ENCODE assay signal across 10 cellular contexts in the genomic region with DNA sequence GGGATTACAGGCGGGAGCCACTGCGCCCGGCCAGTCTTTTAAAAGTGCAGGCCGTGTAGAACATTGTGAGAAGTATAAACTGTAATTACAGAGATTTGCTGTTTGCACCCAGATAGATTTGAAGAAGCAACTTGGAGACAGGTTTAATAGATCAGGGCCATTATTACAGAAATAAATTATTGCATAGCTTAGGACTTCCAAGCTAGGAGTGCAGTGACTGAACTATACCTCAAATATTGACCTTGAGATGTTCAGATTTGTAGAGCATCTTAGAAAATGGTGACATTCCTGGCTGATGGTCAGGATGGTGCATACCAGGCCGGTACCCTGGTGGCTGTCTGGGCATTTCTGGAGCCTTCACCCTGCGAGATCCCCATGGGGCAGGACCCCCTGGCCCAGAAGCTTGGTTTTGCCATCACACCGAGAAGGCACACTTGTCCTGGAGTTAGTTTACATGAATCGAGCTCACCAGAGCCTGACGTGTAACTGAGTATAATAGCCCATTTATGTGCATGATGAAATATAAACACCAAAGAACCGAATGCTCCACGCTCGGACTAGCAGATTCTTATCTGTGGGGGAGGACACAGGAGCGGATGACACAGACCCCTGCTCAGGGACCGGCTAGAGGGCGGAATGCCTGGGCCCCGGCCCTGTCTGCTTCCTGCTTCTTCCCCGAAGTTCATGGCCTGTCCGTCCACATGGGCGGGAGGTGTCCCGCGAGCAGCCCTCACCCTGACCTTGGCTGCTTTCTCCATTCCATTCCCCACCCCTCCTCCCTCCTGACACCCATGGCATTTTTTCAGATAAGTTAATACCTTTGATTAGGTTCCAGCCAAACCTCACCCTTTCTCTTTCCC. TPM values are rescaled to one million over a fixed set of nuclear protein-coding genes. Genes with fewer than 3 reads are reported as not detected.
DNase-seq lines count a peak whose midpoint lies in the region; ATAC-seq, FAIRE-seq and TF ChIP-seq lines count a peak whose summit lies in the region.
"Had no signal": no experiment of that assay in that cellular context is flagged by ENCODE, and none has a peak within 500 bp of the region (broad histone marks: within the 10 kb centered on the region; RNA-seq: fewer than 3 reads in every experiment).

No MANE protein-coding gene starts in this region.

- FAIRE-seq in endothelial cell of umbilical vein (lab: Jason Lieb, UNC): peak; percentile 26

- H3K9me3 Mint-ChIP-seq in mesothelial cell of epicardium: no peaks in the 10 kb centered on the region
- no peaks in the 10 kb centered on the region for H3K9me3 Mint-ChIP-seq in natural killer cell treated with Interleukin-12 subunit alpha and Interleukin-12 subunit beta and Interleukin-15 and Interleukin-18, amount 100 ng/mL, for 72 hours
- H3K9me3 Mint-ChIP-seq: activated B cell treated with CpG ODN at 0.5 μM for 24 hours; activated naive CD8-positive, alpha-beta T cell treated with anti-CD3 and anti-CD28 coated beads, Interleukin-2, amount 10 ng/mL, durations not matched to agents 7 days and 5 days had no signal

- H3K4me3 Mint-ChIP-seq in mesothelial cell of epicardium: no peak overlapping the region
- H3K4me3 Mint-ChIP-seq in natural killer cell treated with Interleukin-12 subunit alpha and Interleukin-12 subunit beta and Interleukin-15 and Interleukin-18, amount 100 ng/mL, for 72 hours: no peak overlapping the region
- H3K4me3 Mint-ChIP-seq: activated B cell treated with CpG ODN at 0.5 μM for 24 hours; activated naive CD8-positive, alpha-beta T cell treated with anti-CD3 and anti-CD28 coated beads, Interleukin-2, amount 10 ng/mL, durations not matched to agents 7 days and 5 days had no signal

- no peak for TF ChIP-seq POLR2A in endothelial cell of umbilical vein (IDR thresholded peaks at IDR 0.05; ENCODE audit: low read depth, low read length)
- no peak for TF ChIP-seq POLR2A in upper lobe of left lung (IDR thresholded peaks at IDR 0.05)

- H3K27ac ChIP-seq in Panc1 (ENCODE audit: low read length): peak overlapping the region; percentile 80
- peak overlapping the region; percentile 63 for H3K27ac ChIP-seq in endothelial cell of umbilical vein (ENCODE audit: insufficient read depth, low read depth, low read length)
- H3K27ac ChIP-seq in upper lobe of left lung: peak overlapping the region; percentile 87 to 92 (median 90)

- ATAC-seq in Panc1 (peak; percentile 35), upper lobe of left lung (ENCODE audit: low FRiP score in 2 of 2) (peak; percentile 66 to 82), HG03175 (IDR thresholded peaks at IDR 0.05; ENCODE audit: unreplicated experiment) (no peak), GM19452 (IDR thresholded peaks at IDR 0.05; ENCODE audit: unreplicated experiment) (no peak)
- no peak for ATAC-seq in natural killer cell treated with Interleukin-12 subunit alpha and Interleukin-12 subunit beta and Interleukin-15 and Interleukin-18, amount 100 ng/mL, for 72 hours

- H3K9ac ChIP-seq in endothelial cell of umbilical vein (replicated peaks; ENCODE audit: extremely low read depth, insufficient read depth, low read length): peak overlapping the region; percentile 13

- H3K4me1 ChIP-seq in Panc1 (ENCODE audit: control insufficient read depth, insufficient read depth, low read length) (peaks cover 44% of the 10 kb centered on the region), endothelial cell of umbilical vein (ENCODE audit: control insufficient read depth, extremely low read depth, insufficient read depth, low read length) (peaks cover 29% of the 10 kb centered on the region), upper lobe of left lung (peaks cover 29 to 45% (median 35%) of the 10 kb centered on the region in 4 donors)

- H3K36me3 Mint-ChIP-seq in mesothelial cell of epicardium: peaks cover 4% of the 10 kb centered on the region
- H3K36me3 Mint-ChIP-seq in natural killer cell treated with Interleukin-12 subunit alpha and Interleukin-12 subunit beta and Interleukin-15 and Interleukin-18, amount 100 ng/mL, for 72 hours: no peaks in the 10 kb centered on the region
- H3K36me3 Mint-ChIP-seq: activated naive CD8-positive, alpha-beta T cell treated with anti-CD3 and anti-CD28 coated beads, Interleukin-2, amount 10 ng/mL, durations not matched to agents 7 days and 5 days had no signal

- H3K79me2 ChIP-seq in endothelial cell of umbilical vein (ENCODE audit: control insufficient read depth, insufficient read depth, low read length): no peaks in the 10 kb centered on the region

- TF ChIP-seq CTCF in Panc1 (IDR thresholded peaks at IDR 0.05): no peak
- TF ChIP-seq CTCF in endothelial cell of umbilical vein (IDR thresholded peaks at IDR 0.05; ENCODE audit: extremely low read depth in 1 of 2, insufficient read depth in 1 of 2, low read depth in 1 of 2, low read length in 2 of 2): no peak
- TF ChIP-seq CTCF in mesothelial cell of epicardium (IDR thresholded peaks at IDR 0.05; ENCODE audit: unreplicated experiment): no peak
- no peak for TF ChIP-seq CTCF in upper lobe of left lung (IDR thresholded peaks at IDR 0.05)

- H3K4me2 ChIP-seq in endothelial cell of umbilical vein (ENCODE audit: insufficient read depth, low read length): peak overlapping the region; percentile 38

- no peaks in the 10 kb centered on the region for H3K27me3 ChIP-seq in Panc1 (ENCODE audit: control insufficient read depth, insufficient read depth, low read length)
- no peaks in the 10 kb centered on the region for H3K27me3 ChIP-seq in endothelial cell of umbilical vein (ENCODE audit: control insufficient read depth in 2 of 2, insufficient read depth in 2 of 2, low read length in 2 of 2)
- H3K27me3 ChIP-seq in upper lobe of left lung: no peaks in the 10 kb centered on the region

- POLR2A ChIA-PET in Panc1 (lab: Charles Lee) (interaction anchor here (0.5 kb wide), 1 partner anchor 258 kb away, joined by 3 read pairs; no protein-coding TSS in a partner anchor), endothelial cell of umbilical vein (lab: Charles Lee) (no interaction called here)

- peaks cover 20% of the 10 kb centered on the region for H3K4me1 Mint-ChIP-seq in mesothelial cell of epicardium
- peaks cover 3 to 5% of the 10 kb centered on the region in 2 donors for H3K4me1 Mint-ChIP-seq in natural killer cell treated with Interleukin-12 subunit alpha and Interleukin-12 subunit beta and Interleukin-15 and Interleukin-18, amount 100 ng/mL, for 72 hours (ENCODE audit: low read depth in 2 of 2)

- dilution Hi-C loops in endothelial cell of umbilical vein (cut with MboI; ENCODE audit: extremely low pct_ligation_motif_present, low sequenced_read_pairs): no loop called here

- peak overlapping the region; percentile 80 for H3K27ac Mint-ChIP-seq in mesothelial cell of epicardium
- H3K27ac Mint-ChIP-seq in natural killer cell treated with Interleukin-12 subunit alpha and Interleukin-12 subunit beta and Interleukin-15 and Interleukin-18, amount 100 ng/mL, for 72 hours: no peak overlapping the region
- H3K27ac Mint-ChIP-seq: activated B cell treated with CpG ODN at 0.5 μM for 24 hours; activated naive CD8-positive, alpha-beta T cell treated with anti-CD3 and anti-CD28 coated beads, Interleukin-2, amount 10 ng/mL, durations not matched to agents 7 days and 5 days had no signal

- TF ChIP-seq EP300 in upper lobe of left lung (IDR thresholded peaks at IDR 0.05): peak in 1 of 4 donors; percentile 55

- in situ Hi-C loops in Panc1 (cut with HindIII; ENCODE audit: low pct_unique_long_range_greater_than_20kb, low sequenced_read_pairs): no loop called here

- CTCF ChIA-PET in Panc1 (lab: Charles Lee) (no interaction called here), endothelial cell of umbilical vein (lab: Charles Lee) (interaction anchor here (0.7 to 3.2 kb wide), 5 partner anchors 15 to 62 kb away, joined by 3 to 17 read pairs (median 7); partner anchors contain the start of gene GAA)

- H3K27me3 Mint-ChIP-seq in mesothelial cell of epicardium (ENCODE audit: low read depth): no peaks in the 10 kb centered on the region
- peaks cover 0 to 9% of the 10 kb centered on the region in 2 donors for H3K27me3 Mint-ChIP-seq in natural killer cell treated with Interleukin-12 subunit alpha and Interleukin-12 subunit beta and Interleukin-15 and Interleukin-18, amount 100 ng/mL, for 72 hours

- whole genome bisulfite sequencing in upper lobe of left lung, 2 donors: 65 to 71% methylated on average over 16 to 21 of the region's 21 CpGs

- H4K20me1 ChIP-seq in endothelial cell of umbilical vein (replicated peaks; ENCODE audit: control insufficient read depth, extremely low read depth, insufficient read depth, low read length): no peaks in the 10 kb centered on the region

- no peaks in the 10 kb centered on the region for H3K9me1 ChIP-seq in endothelial cell of umbilical vein (replicated peaks; ENCODE audit: control insufficient read depth, extremely low read depth, insufficient read depth, low read length)

- H3K4me3 ChIP-seq in Panc1 (ENCODE audit: low read depth in 2 of 2, low read length in 2 of 2) (no peak overlapping the region), endothelial cell of umbilical vein (replicated peaks in 1 of 3; ENCODE audit: insufficient read depth in 1 of 3, low read depth in 1 of 3, low read length in 3 of 3) (no peak overlapping the region), upper lobe of left lung (no peak overlapping the region)

- no peak for DNase-seq in Panc1 (ENCODE audit: low read depth, low spot score)
- peak; percentile 64 for DNase-seq in endothelial cell of umbilical vein (ENCODE audit: low read depth, low spot score)
- no peak for DNase-seq in mesothelial cell of epicardium (ENCODE audit: low spot score in 2 of 2, unreplicated experiment in 2 of 2)
- DNase-seq in upper lobe of left lung: no peak
- DNase-seq in C1 segment of cervical spinal cord (lab: John Stamatoyannopoulos, UW): no peak
- DNase-seq in natural killer cell treated with Interleukin-12 subunit alpha and Interleukin-12 subunit beta and Interleukin-15 and Interleukin-18, amount 100 ng/mL, for 72 hours (ENCODE audit: low spot score): no peak
- DNase-seq: activated B cell treated with CpG ODN at 0.5 μM for 24 hours; activated naive CD8-positive, alpha-beta T cell treated with anti-CD3 and anti-CD28 coated beads, Interleukin-2, amount 10 ng/mL, durations not matched to agents 7 days and 5 days had no signal

- intact Hi-C loops in Panc1 (cut with micrococcal nuclease; ENCODE audit: unreplicated experiment): no loop called here
- intact Hi-C loops in endothelial cell of umbilical vein (cut with micrococcal nuclease): loop anchor here (2.0 kb wide), 1 partner anchor 32 kb away; the partner anchor contains the start of gene CCDC40

- H2AFZ ChIP-seq in endothelial cell of umbilical vein (ENCODE audit: low read depth, low read length): peak overlapping the region; percentile 90

- H3K36me3 ChIP-seq in Panc1 (ENCODE audit: control insufficient read depth, insufficient read depth, low read length): no peaks in the 10 kb centered on the region
- no peaks in the 10 kb centered on the region for H3K36me3 ChIP-seq in endothelial cell of umbilical vein (ENCODE audit: control insufficient read depth in 2 of 2, extremely low read depth in 1 of 2, insufficient read depth in 2 of 2, low read length in 2 of 2)
- H3K36me3 ChIP-seq in upper lobe of left lung: no peaks in the 10 kb centered on the region

- no peaks in the 10 kb centered on the region for H3K9me3 ChIP-seq in Panc1 (ENCODE audit: control insufficient read depth, insufficient read depth, low read depth, low read length)
- H3K9me3 ChIP-seq in endothelial cell of umbilical vein (replicated peaks; ENCODE audit: control insufficient read depth, insufficient read depth, low read length): no peaks in the 10 kb centered on the region
- no peaks in the 10 kb centered on the region for H3K9me3 ChIP-seq in upper lobe of left lung

- BruUV-seq in Panc1 (replicated peaks; lab: Mats Ljungman, UMichigan) (no TSS peak), endothelial cell of umbilical vein (replicated peaks; lab: Mats Ljungman, UMichigan) (no TSS peak)

RNA-seq across cellular contexts. Expression of gene CCDC40, which starts 32.1 kb away (rescaled TPM):
- total RNA-seq in Panc1 (2021; ENCODE audit: unreplicated experiment): 18.0 TPM
- polyA plus RNA-seq in Panc1 (2012; ENCODE audit: insufficient read length): 21.4 TPM
- total RNA-seq in endothelial cell of umbilical vein: 4.1 and 5.5 TPM in 2 replicates
- polyA plus RNA-seq in endothelial cell of umbilical vein: 1.1 and 1.4 TPM in 2 replicates
- 1.0 and 1.2 TPM in 2 replicates for polyA plus RNA-seq in endothelial cell of umbilical vein (2011; cell fraction: cytosol; rRNA removed)
- polyA plus RNA-seq in endothelial cell of umbilical vein (2011; cell fraction: nucleus; rRNA removed): 8.6 and 9.7 TPM in 2 replicates
- 2.0 and 2.3 TPM in 2 replicates for polyA plus RNA-seq in endothelial cell of umbilical vein (2012)
- polyA minus RNA-seq in endothelial cell of umbilical vein: 0.42 and 2.1 TPM in 2 replicates
- polyA minus RNA-seq in endothelial cell of umbilical vein (2011; cell fraction: cytosol; rRNA and poly(A)+ RNA removed): 1.3 TPM
- polyA minus RNA-seq in endothelial cell of umbilical vein (2011; cell fraction: nucleus; rRNA and poly(A)+ RNA removed): 2.7 and 4.1 TPM in 2 replicates
- 20.6 to 25.9 TPM (median 23.5 TPM) in 3 replicates for total RNA-seq in mesothelial cell of epicardium
- 10 to 100 TPM in 5 of 6 donors, 1 to 10 TPM in 1; 4.1 to 96.4 (median 24.2) TPM for total RNA-seq in upper lobe of left lung
- total RNA-seq in natural killer cell treated with Interleukin-12 subunit alpha and Interleukin-12 subunit beta and Interleukin-15 and Interleukin-18, amount 100 ng/mL, for 72 hours: under 1 TPM in 1 of 2 donors, not detected in 1; 0.56 TPM

RNA-seq across cellular contexts. Expression of gene GAA, which starts 32.9 kb away (rescaled TPM):
- total RNA-seq in Panc1 (2021; ENCODE audit: unreplicated experiment): 36.1 TPM
- polyA plus RNA-seq in Panc1 (2012; ENCODE audit: insufficient read length): 46.6 TPM
- total RNA-seq in endothelial cell of umbilical vein: 45.9 and 49.7 TPM in 2 replicates
- polyA plus RNA-seq in endothelial cell of umbilical vein: 26.3 and 29.8 TPM in 2 replicates
- polyA plus RNA-seq in endothelial cell of umbilical vein (2011; cell fraction: cytosol; rRNA removed): 14.9 and 20.8 TPM in 2 replicates
- 45.7 and 62.2 TPM in 2 replicates for polyA plus RNA-seq in endothelial cell of umbilical vein (2011; cell fraction: nucleus; rRNA removed)
- polyA plus RNA-seq in endothelial cell of umbilical vein (2012): 22.0 and 59.8 TPM in 2 replicates
- polyA minus RNA-seq in endothelial cell of umbilical vein: 9.2 and 9.4 TPM in 2 replicates
- 12.7 TPM for polyA minus RNA-seq in endothelial cell of umbilical vein (2011; cell fraction: cytosol; rRNA and poly(A)+ RNA removed)
- polyA minus RNA-seq in endothelial cell of umbilical vein (2011; cell fraction: nucleus; rRNA and poly(A)+ RNA removed): 7.7 and 20.7 TPM in 2 replicates
- total RNA-seq in mesothelial cell of epicardium: 55.1 to 59.7 TPM (median 55.9 TPM) in 3 replicates
- 100 to 1,000 TPM in 5 of 6 donors, 10 to 100 TPM in 1; 54.7 to 178 (median 157) TPM for total RNA-seq in upper lobe of left lung
- 10 to 100 TPM; 20.9 to 24.0 TPM for total RNA-seq in natural killer cell treated with Interleukin-12 subunit alpha and Interleukin-12 subunit beta and Interleukin-15 and Interleukin-18, amount 100 ng/mL, for 72 hours

RNA-seq across cellular contexts. Expression of gene TBC1D16, which starts 32.9 kb away (rescaled TPM):
- total RNA-seq in Panc1 (2021; ENCODE audit: unreplicated experiment) (41.6 TPM), endothelial cell of umbilical vein (48.6 and 50.9 TPM in 2 replicates), mesothelial cell of epicardium (69.8 to 76.0 TPM (median 73.2 TPM) in 3 replicates), upper lobe of left lung (10 to 100 TPM; 15.6 to 60.8 (median 24.1) TPM)
- polyA plus RNA-seq in Panc1 (2012; ENCODE audit: insufficient read length): 49.2 TPM
- polyA plus RNA-seq in endothelial cell of umbilical vein: 11.8 and 12.9 TPM in 2 replicates
- polyA plus RNA-seq in endothelial cell of umbilical vein (2011; cell fraction: cytosol; rRNA removed): 17.0 and 18.8 TPM in 2 replicates
- polyA plus RNA-seq in endothelial cell of umbilical vein (2011; cell fraction: nucleus; rRNA removed): 27.8 and 33.2 TPM in 2 replicates
- polyA plus RNA-seq in endothelial cell of umbilical vein (2012): 42.3 and 56.7 TPM in 2 replicates
- polyA minus RNA-seq in endothelial cell of umbilical vein: 39.8 and 45.3 TPM in 2 replicates
- polyA minus RNA-seq in endothelial cell of umbilical vein (2011; cell fraction: cytosol; rRNA and poly(A)+ RNA removed): 3.7 TPM
- polyA minus RNA-seq in endothelial cell of umbilical vein (2011; cell fraction: nucleus; rRNA and poly(A)+ RNA removed): 20.3 and 27.9 TPM in 2 replicates
- total RNA-seq in natural killer cell treated with Interleukin-12 subunit alpha and Interleukin-12 subunit beta and Interleukin-15 and Interleukin-18, amount 100 ng/mL, for 72 hours: 1 to 10 TPM; 1.1 to 3.2 TPM

Comparison
In these comparisons a context has a peak if more than half of its experiments do, and no peak if none do; other contexts are left out.
1. ATAC-seq: peak in Panc1 (single experiment) and upper lobe of left lung (2 of 2); none in HG03175 (single experiment), GM19452 (single experiment) and natural killer cell treated with Interleukin-12 subunit alpha and Interleukin-12 subunit beta and Interleukin-15 and Interleukin-18, amount 100 ng/mL, for 72 hours (0 of 2).
2. Peak in every context shown above with its lines, with median percentiles within 50 percentile points of each other: H3K27ac ChIP-seq.